ENCODE assay signal across 18 cellular contexts in the genomic region with DNA sequence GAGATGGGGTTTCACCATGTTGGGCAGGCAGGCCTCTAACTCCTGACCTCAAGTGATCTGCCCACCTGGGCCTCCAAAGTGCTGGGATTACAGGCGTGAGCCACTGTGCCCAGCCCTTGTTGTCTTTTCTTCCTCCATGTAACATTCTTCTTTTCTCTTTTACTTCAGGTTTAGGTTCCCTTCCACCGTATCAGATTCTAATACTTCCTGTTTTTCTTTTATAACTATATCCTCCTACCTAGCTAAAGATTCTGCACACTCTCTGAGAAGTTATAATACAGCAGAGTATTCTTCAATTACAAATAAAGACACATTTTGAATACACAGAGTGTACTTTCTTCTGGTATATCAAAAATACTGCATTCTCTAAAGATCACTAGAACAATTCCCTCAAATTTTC. TPM values are rescaled to one million over a fixed set of nuclear protein-coding genes. Genes with fewer than 3 reads are reported as not detected.
DNase-seq lines count a peak whose midpoint lies in the region; ATAC-seq and TF ChIP-seq lines count a peak whose summit lies in the region.
"Had no signal": no experiment of that assay in that cellular context is flagged by ENCODE, and none has a peak within 500 bp of the region (broad histone marks: within the 10 kb centered on the region; RNA-seq: fewer than 3 reads in every experiment).

No MANE protein-coding gene starts in this region.

- peak overlapping the region; percentile 58 to 93 (median 63) for H3K27ac Mint-ChIP-seq in CD4-positive, CD25-positive, alpha-beta regulatory T cell
- peak overlapping the region; percentile 46 to 87 (median 64) for H3K27ac Mint-ChIP-seq in IgD-negative memory B cell
- peak overlapping the region; percentile 9 for H3K27ac Mint-ChIP-seq in activated T-helper 17 cell treated with anti-CD3 and anti-CD28 coated beads, Interleukin-2, amount 50 U/mL, for 72 hours
- peak overlapping the region; percentile 71 for H3K27ac Mint-ChIP-seq in progenitor cell of endocrine pancreas

- no peaks in the 10 kb centered on the region for H3K36me3 ChIP-seq in CD4-positive, CD25-positive, alpha-beta regulatory T cell (ENCODE audit: control insufficient read depth, insufficient read depth, low read length)

- no peak for TF ChIP-seq CTCF in progenitor cell of endocrine pancreas (IDR thresholded peaks at IDR 0.05; ENCODE audit: unreplicated experiment)

- peak overlapping the region in 2 of 4 donors; percentile 8 to 18 for H3K4me3 Mint-ChIP-seq in CD4-positive, CD25-positive, alpha-beta regulatory T cell
- H3K4me3 Mint-ChIP-seq in IgD-negative memory B cell (peak overlapping the region in 1 of 4 donors; percentile 55), progenitor cell of endocrine pancreas (ENCODE audit: low read depth) (no peak overlapping the region)
- no peak overlapping the region for H3K4me3 Mint-ChIP-seq in activated T-helper 17 cell treated with anti-CD3 and anti-CD28 coated beads, Interleukin-2, amount 50 U/mL, for 72 hours

- peak overlapping the region; percentile 26 for H3K4me3 ChIP-seq in CD4-positive, CD25-positive, alpha-beta regulatory T cell (ENCODE audit: low read depth, low read length)

- peaks cover 10% of the 10 kb centered on the region for H3K36me3 Mint-ChIP-seq in CD4-positive, CD25-positive, alpha-beta regulatory T cell
- peaks cover 8% of the 10 kb centered on the region for H3K36me3 Mint-ChIP-seq in IgD-negative memory B cell
- no peaks in the 10 kb centered on the region for H3K36me3 Mint-ChIP-seq in activated T-helper 17 cell treated with anti-CD3 and anti-CD28 coated beads, Interleukin-2, amount 50 U/mL, for 72 hours (ENCODE audit: low read depth)
- peaks cover 7% of the 10 kb centered on the region for H3K36me3 Mint-ChIP-seq in progenitor cell of endocrine pancreas (ENCODE audit: insufficient read depth)

- no peaks in the 10 kb centered on the region for H3K27me3 Mint-ChIP-seq in CD4-positive, CD25-positive, alpha-beta regulatory T cell
- H3K27me3 Mint-ChIP-seq in IgD-negative memory B cell (no peaks in the 10 kb centered on the region), progenitor cell of endocrine pancreas (no peaks in the 10 kb centered on the region)
- H3K27me3 Mint-ChIP-seq in activated T-helper 17 cell treated with anti-CD3 and anti-CD28 coated beads, Interleukin-2, amount 50 U/mL, for 72 hours: no peaks in the 10 kb centered on the region

- H3K27ac ChIP-seq in CD4-positive, CD25-positive, alpha-beta regulatory T cell (ENCODE audit: insufficient read depth, low read length, poor library complexity, severe bottlenecking): no peak overlapping the region

- no peaks in the 10 kb centered on the region for H3K27me3 ChIP-seq in CD4-positive, CD25-positive, alpha-beta regulatory T cell (ENCODE audit: control insufficient read depth, insufficient read depth, low read length)

- peaks cover 27% of the 10 kb centered on the region for H3K4me1 ChIP-seq in CD4-positive, CD25-positive, alpha-beta regulatory T cell (ENCODE audit: control insufficient read depth, insufficient read depth, low read length, poor library complexity, severe bottlenecking)

- peaks cover 0 to 2% (median 0%) of the 10 kb centered on the region in 7 donors for H3K9me3 Mint-ChIP-seq in CD4-positive, CD25-positive, alpha-beta regulatory T cell
- H3K9me3 Mint-ChIP-seq in IgD-negative memory B cell (peaks cover 0 to 2% (median 0%) of the 10 kb centered on the region in 3 donors), progenitor cell of endocrine pancreas (ENCODE audit: low read depth) (no peaks in the 10 kb centered on the region)
- H3K9me3 Mint-ChIP-seq in activated T-helper 17 cell treated with anti-CD3 and anti-CD28 coated beads, Interleukin-2, amount 50 U/mL, for 72 hours: no peaks in the 10 kb centered on the region

- peaks cover 15 to 47% (median 29%) of the 10 kb centered on the region in 4 donors for H3K4me1 Mint-ChIP-seq in CD4-positive, CD25-positive, alpha-beta regulatory T cell
- H3K4me1 Mint-ChIP-seq in IgD-negative memory B cell (peaks cover 16 to 19% (median 18%) of the 10 kb centered on the region in 3 donors), progenitor cell of endocrine pancreas (ENCODE audit: low read depth) (peaks cover 7% of the 10 kb centered on the region)
- peaks cover 5% of the 10 kb centered on the region for H3K4me1 Mint-ChIP-seq in activated T-helper 17 cell treated with anti-CD3 and anti-CD28 coated beads, Interleukin-2, amount 50 U/mL, for 72 hours

- no peaks in the 10 kb centered on the region for H3K9me3 ChIP-seq in CD4-positive, CD25-positive, alpha-beta regulatory T cell (ENCODE audit: control insufficient read depth in 2 of 2, low read length in 2 of 2)
- H3K9me3 ChIP-seq: Caco-2, SK-N-SH had no signal

- no peak for ATAC-seq in CD4-positive, CD25-positive, alpha-beta regulatory T cell (ENCODE audit: low read depth in 2 of 2)
- ATAC-seq in activated T-helper 17 cell treated with anti-CD3 and anti-CD28 coated beads, Interleukin-2, amount 50 U/mL, for 72 hours (replicated peaks): no peak
- ATAC-seq in HG03442 (IDR thresholded peaks at IDR 0.05; ENCODE audit: unreplicated experiment): no peak

- peak in 1 of 3 donors; percentile 13 for DNase-seq in CD4-positive, CD25-positive, alpha-beta regulatory T cell
- DNase-seq in progenitor cell of endocrine pancreas (ENCODE audit: low spot score, unreplicated experiment) (no peak), NCI-H2029 treated with DMSO at 0.1 percent for 48 hours (lab: John Stamatoyannopoulos, UW) (no peak)
- no peak for DNase-seq in stimulated activated CD4-positive, alpha-beta T cell treated with anti-CD3 and anti-CD28 coated beads, Interleukin-15, amount 100 ng/mL, for 24 hours
- DNase-seq: AML-193, Caco-2, KBM-7, NCI-H1092 treated with DMSO at 0.1 percent for 48 hours, NCI-H1694, NCI-H2107, NCI-H2227 treated with DMSO at 0.1 percent for 48 hours, NCI-H510A treated with DMSO at 0.1 percent for 48 hours, NCI-H82, SHP77, SK-N-SH had no signal

RNA-seq across cellular contexts. Expression of a gene that starts 33.2 kb away (rescaled TPM):
- 15.7 TPM for total RNA-seq in CD4-positive, CD25-positive, alpha-beta regulatory T cell
- polyA plus RNA-seq in CD4-positive, CD25-positive, alpha-beta regulatory T cell: under 1 TPM; 0.05 to 0.69 (median 0.45) TPM
- 4.2 TPM for polyA plus RNA-seq in IgD-negative memory B cell
- total RNA-seq in activated T-helper 17 cell treated with anti-CD3 and anti-CD28 coated beads, Interleukin-2, amount 50 U/mL, for 72 hours: 10 to 100 TPM in 1 of 2 donors, 1 to 10 TPM in 1; 6.5 to 11.4 TPM
- total RNA-seq in progenitor cell of endocrine pancreas: 33.6 and 37.6 TPM in 2 replicates

Comparison
In these comparisons a context has a peak if more than half of its experiments do, and no peak if none do; other contexts are left out.
1. H3K27ac Mint-ChIP-seq: peak in every context shown above with its lines; median percentile 71 in progenitor cell of endocrine pancreas; 64 in IgD-negative memory B cell; 63 in CD4-positive, CD25-positive, alpha-beta regulatory T cell; 9 in activated T-helper 17 cell treated with anti-CD3 and anti-CD28 coated beads, Interleukin-2, amount 50 U/mL, for 72 hours.